ENCODE assay signal across 27 cellular contexts in genomic region chr10:106802949-106803348, GRCh38.
"Had no signal": no experiment of that assay in that cellular context is flagged by ENCODE, and none has a peak within 500 bp of the region (broad histone marks: within the 10 kb centered on the region; RNA-seq: fewer than 3 reads in every experiment).

No MANE protein-coding gene starts in this region.

- DNase-seq: stimulated activated CD4-positive, alpha-beta T cell treated with anti-CD3 and anti-CD28 coated beads, Interleukin-2, amount 100 ng/mL, for 48 hours; stimulated activated CD4-positive, alpha-beta T cell treated with anti-CD3 and anti-CD28 coated beads, Interleukin-4, amount 100 ng/mL, for 1 hour; stimulated activated CD4-positive, alpha-beta T cell treated with anti-CD3 and anti-CD28 coated beads, Interleukin-4, amount 100 ng/mL, for 24 hours; stimulated activated CD4-positive, alpha-beta T cell treated with anti-CD3 and anti-CD28 coated beads, Interleukin-4, amount 100 ng/mL, for 4 hours; stimulated activated CD8-positive, alpha-beta memory T cell treated with anti-CD3 and anti-CD28 coated beads, Interleukin-4, amount 100 ng/mL, for 48 hours; stimulated activated naive B cell treated with anti-CD40 and anti-IgM and Interleukin-4, amounts not matched to agents 10 μg/mL and 1 μg/mL and 100 μg/mL, for 72 hours; stimulated activated naive CD4-positive, alpha-beta T cell; stimulated activated naive CD4-positive, alpha-beta T cell treated with Interleukin-2 at 50 U/mL for 16 hours; stimulated activated naive CD8-positive, alpha-beta T cell treated with anti-CD3 and anti-CD28 coated beads, Interleukin-15, amount 100 ng/mL, for 72 hours; stimulated activated naive CD8-positive, alpha-beta T cell treated with anti-CD3 and anti-CD28 coated beads, Interleukin-15, Interleukin-2, amounts not matched to agents 100 U/mL and 50 U/mL, for 24 hours; stomach; substantia nigra; testis; thyroid gland; tibial artery; transverse colon; trophoblast cell; upper lobe of left lung; upper lobe of right lung; uterus had no signal

- H3K9me3 ChIP-seq: suprapubic skin, testis, thoracic aorta, thyroid gland, transverse colon, upper lobe of left lung, upper lobe of right lung, uterus, vagina had no signal

- H3K4me1 ChIP-seq: suprapubic skin, thyroid gland, tibial artery, upper lobe of left lung, upper lobe of right lung, uterus, vagina had no signal

- FAIRE-seq: urothelium cell line had no signal

- H3K27me3 ChIP-seq: stomach, suprapubic skin, testis, thyroid gland, tibial artery, tibial nerve, transverse colon, upper lobe of left lung, upper lobe of right lung, uterus, vagina had no signal

- H3K27ac ChIP-seq: stomach, suprapubic skin, testis, thoracic aorta, thyroid gland, tibial artery, tibial nerve, transverse colon, upper lobe of left lung, upper lobe of right lung, uterus, vagina had no signal

- H3K36me3 ChIP-seq: stomach, suprapubic skin, thoracic aorta, thyroid gland, tibial artery, tibial nerve, transverse colon, upper lobe of left lung, upper lobe of right lung, uterus, vagina had no signal

- H3K4me3 ChIP-seq: stomach, suprapubic skin, testis, thoracic aorta, thyroid gland, tibial artery, tibial nerve, transverse colon, upper lobe of left lung, upper lobe of right lung, uterus, vagina had no signal

- ATAC-seq: stimulated activated effector memory CD8-positive, alpha-beta T cell treated with anti-CD3 and anti-CD28 coated beads, Interleukin-12 subunit alpha, Interleukin-12 subunit beta, amount 100 ng/mL, for 72 hours; stimulated activated memory B cell treated with anti-CD40 and anti-IgM and Interleukin-4, amounts not matched to agents 10 μg/mL and 1 μg/mL and 100 μg/mL, for 72 hours; stimulated activated naive B cell treated with anti-CD40 and anti-IgM and Interleukin-4, amounts not matched to agents 10 μg/mL and 1 μg/mL and 100 μg/mL, for 72 hours; stimulated activated naive CD8-positive, alpha-beta T cell treated with anti-CD3 and anti-CD28 coated beads, Interleukin-15, amount 100 ng/mL, for 72 hours; stimulated activated naive CD8-positive, alpha-beta T cell treated with anti-CD3 and anti-CD28 coated beads, Interleukin-15, Interleukin-2, amounts not matched to agents 100 U/mL and 50 U/mL, for 24 hours; upper lobe of right lung had no signal
